ENCODE assay signal across 16 cellular contexts in the genomic region with DNA sequence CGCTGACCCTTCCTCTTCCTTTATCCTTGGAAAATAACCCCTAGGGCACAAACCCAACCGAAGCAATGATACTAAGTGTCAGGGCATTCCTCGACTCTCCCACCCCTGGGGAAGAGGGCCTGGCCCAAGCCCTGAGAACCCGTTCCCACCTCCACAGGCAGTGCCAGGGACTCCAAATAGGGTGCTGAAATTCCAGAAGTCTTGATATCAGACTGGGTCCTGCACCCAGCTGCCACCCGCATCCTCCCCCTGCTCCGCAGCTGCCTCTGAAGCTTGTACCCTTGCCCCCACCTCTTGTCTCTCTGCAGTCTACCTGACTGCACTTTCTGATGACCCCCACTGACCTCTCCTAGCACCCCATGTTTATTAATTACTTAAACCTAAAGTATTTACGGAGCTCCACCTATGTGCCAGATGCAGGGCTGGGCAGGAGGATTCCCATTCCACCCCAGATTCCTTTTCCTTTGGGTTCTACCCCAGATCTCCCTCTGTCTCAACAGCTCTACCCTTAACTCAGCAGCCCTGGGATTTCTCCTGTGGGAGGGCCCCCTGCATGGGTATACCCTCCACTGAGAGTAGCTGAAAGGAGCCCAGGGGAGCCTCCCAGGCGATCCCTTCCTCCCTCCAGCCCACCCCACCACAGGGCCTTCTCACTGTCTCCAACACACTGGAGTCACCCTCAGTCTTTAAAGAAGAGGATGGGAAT. TPM values are rescaled to one million over a fixed set of nuclear protein-coding genes. Genes with fewer than 3 reads are reported as not detected.
DNase-seq lines count a peak whose midpoint lies in the region; ATAC-seq and TF ChIP-seq lines count a peak whose summit lies in the region.
"Had no signal": no experiment of that assay in that cellular context is flagged by ENCODE, and none has a peak within 500 bp of the region (broad histone marks: within the 10 kb centered on the region; RNA-seq: fewer than 3 reads in every experiment).

No MANE protein-coding gene starts in this region.

- H3K9me3 ChIP-seq in liver (ENCODE audit: control insufficient read depth in 4 of 4, low read length in 3 of 4) (no peaks in the 10 kb centered on the region), stomach (no peaks in the 10 kb centered on the region)
- H3K9me3 ChIP-seq: Peyer's patch had no signal

- H3K27ac ChIP-seq in liver (ENCODE audit: low read depth in 1 of 2, low read length in 2 of 2) (peak overlapping the region; percentile 98), stomach (peak overlapping the region in 3 of 5 donors; percentile 70 to 92 (median 75))
- H3K27ac ChIP-seq: heart right ventricle, WERI-Rb-1 had no signal

- H3K27me3 ChIP-seq in liver (ENCODE audit: control insufficient read depth in 4 of 4, insufficient read depth in 4 of 4, low read length in 3 of 4): no peaks in the 10 kb centered on the region
- peaks cover 0 to 25% (median 7%) of the 10 kb centered on the region in 3 donors for H3K27me3 ChIP-seq in stomach
- H3K27me3 ChIP-seq: Peyer's patch had no signal

- H3K27me3 Mint-ChIP-seq in activated T-helper 17 cell treated with anti-CD3 and anti-CD28 coated beads, Interleukin-2, amount 50 U/mL, for 72 hours: peaks cover 14% of the 10 kb centered on the region

- TF ChIP-seq POLR2A in stomach (IDR thresholded peaks at IDR 0.05): no peak

- TF ChIP-seq EP300 in stomach (IDR thresholded peaks at IDR 0.05): no peak

- H3K27ac Mint-ChIP-seq in activated T-helper 17 cell treated with anti-CD3 and anti-CD28 coated beads, Interleukin-2, amount 50 U/mL, for 72 hours: peak overlapping the region; percentile 47

- H3K36me3 Mint-ChIP-seq in activated T-helper 17 cell treated with anti-CD3 and anti-CD28 coated beads, Interleukin-2, amount 50 U/mL, for 72 hours (ENCODE audit: low read depth): no peaks in the 10 kb centered on the region

- intact Hi-C loops in stomach (cut with DNase I; ENCODE audit: low total_unique reads): no loop called here

- TF ChIP-seq CTCF in liver (IDR thresholded peaks at IDR 0.05; ENCODE audit: low read depth, low read length, missing input control) (no peak), stomach (IDR thresholded peaks at IDR 0.05) (no peak), GM10266 (IDR thresholded peaks at IDR 0.05; ENCODE audit: control insufficient read depth, insufficient read depth, low read depth, missing control alignments) (no peak)

- H3K9ac ChIP-seq in liver (ENCODE audit: low read depth in 1 of 2, low read length in 2 of 2): peak overlapping the region in 1 of 2 donors; percentile 60

- H3K4me3 Mint-ChIP-seq in activated T-helper 17 cell treated with anti-CD3 and anti-CD28 coated beads, Interleukin-2, amount 50 U/mL, for 72 hours: no peak overlapping the region

- peaks cover 4% of the 10 kb centered on the region for H3K4me1 Mint-ChIP-seq in activated T-helper 17 cell treated with anti-CD3 and anti-CD28 coated beads, Interleukin-2, amount 50 U/mL, for 72 hours

- no peaks in the 10 kb centered on the region for H3K9me3 Mint-ChIP-seq in activated T-helper 17 cell treated with anti-CD3 and anti-CD28 coated beads, Interleukin-2, amount 50 U/mL, for 72 hours

- H3K4me1 ChIP-seq in liver (ENCODE audit: control insufficient read depth in 4 of 4, insufficient read depth in 4 of 4, low read length in 3 of 4) (peaks cover 11 to 35% (median 24%) of the 10 kb centered on the region in 4 donors), stomach (peaks cover 16 to 56% (median 50%) of the 10 kb centered on the region in 4 donors)

- H3K36me3 ChIP-seq in liver (ENCODE audit: control insufficient read depth in 4 of 4, insufficient read depth in 3 of 4, low read depth in 1 of 4, low read length in 3 of 4) (no peaks in the 10 kb centered on the region), stomach (no peaks in the 10 kb centered on the region)
- H3K36me3 ChIP-seq: heart right ventricle, Peyer's patch, WERI-Rb-1 had no signal

- H3K4me3 ChIP-seq in liver (ENCODE audit: low read depth in 1 of 3, low read length in 3 of 3): no peak overlapping the region
- H3K4me3 ChIP-seq in stomach: no peak overlapping the region
- H3K4me3 ChIP-seq: coronary artery, heart right ventricle, Peyer's patch had no signal

- no peak for ATAC-seq in activated T-helper 17 cell treated with anti-CD3 and anti-CD28 coated beads, Interleukin-2, amount 50 U/mL, for 72 hours (replicated peaks)
- no peak for ATAC-seq in HG02885 (IDR thresholded peaks at IDR 0.05; ENCODE audit: poor library complexity, unreplicated experiment)
- ATAC-seq: heart right ventricle, left colon had no signal

- no peak for TF ChIP-seq RAD21 in liver (IDR thresholded peaks at IDR 0.05)

- DNase-seq in HT-29 (ENCODE audit: low spot score): peak; percentile 74
- no peak for DNase-seq in stomach
- no peak for DNase-seq in NK-92 treated with Interleukin-12 subunit alpha and Interleukin-12 subunit beta, amount 100 ng/mL, for 24 hours (lab: John Stamatoyannopoulos, UW)
- DNase-seq in GM10266 (ENCODE audit: extremely low spot score): no peak
- DNase-seq: activated effector memory CD4-positive, alpha-beta T cell treated with Interleukin-2 at 50 U/mL for 16 hours; DMS 273 treated with DMSO at 0.1 percent for 48 hours; heart right ventricle; left colon; NCI-H2029; Peyer's patch; WERI-Rb-1 had no signal

- 93% methylated on average over 8 of the region's 8 CpGs for WGBS in liver
- 85 to 97% (median 92%) methylated on average over 7 to 8 of the region's 8 CpGs for WGBS in stomach, 5 donors

TF ChIP-seq in liver, 16 proteins besides CTCF, POLR2A, EP300 and RAD21 (continues in another document):
- no peak for TF ChIP-seq GABPA (IDR thresholded peaks at IDR 0.05 in 1 of 2, conservative IDR thresholded peaks at IDR 0.05 in 1 of 2)
- TF ChIP-seq RXRA (IDR thresholded peaks at IDR 0.05): no peak
- TF ChIP-seq NR2F2 (IDR thresholded peaks at IDR 0.05): no peak
- TF ChIP-seq SP1 (IDR thresholded peaks at IDR 0.05): no peak
- no peak for TF ChIP-seq TAF1 (conservative IDR thresholded peaks at IDR 0.05)
- no peak for TF ChIP-seq FOXA1 (IDR thresholded peaks at IDR 0.05)
- TF ChIP-seq, protein P1, sequence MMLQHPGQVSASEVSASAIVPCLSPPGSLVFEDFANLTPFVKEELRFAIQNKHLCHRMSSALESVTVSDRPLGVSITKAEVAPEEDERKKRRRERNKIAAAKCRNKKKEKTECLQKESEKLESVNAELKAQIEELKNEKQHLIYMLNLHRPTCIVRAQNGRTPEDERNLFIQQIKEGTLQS (IDR thresholded peaks at IDR 0.05): no peak
- TF ChIP-seq, protein P2, sequence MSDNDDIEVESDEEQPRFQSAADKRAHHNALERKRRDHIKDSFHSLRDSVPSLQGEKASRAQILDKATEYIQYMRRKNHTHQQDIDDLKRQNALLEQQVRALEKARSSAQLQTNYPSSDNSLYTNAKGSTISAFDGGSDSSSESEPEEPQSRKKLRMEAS (IDR thresholded peaks at IDR 0.05): no peak
- no peak for TF ChIP-seq EGR1 (IDR thresholded peaks at IDR 0.05; ENCODE audit: low read depth in 2 of 2)
- TF ChIP-seq HNF4G (IDR thresholded peaks at IDR 0.05): no peak
- no peak for TF ChIP-seq FOXA2 (IDR thresholded peaks at IDR 0.05)
- TF ChIP-seq, protein P3, sequence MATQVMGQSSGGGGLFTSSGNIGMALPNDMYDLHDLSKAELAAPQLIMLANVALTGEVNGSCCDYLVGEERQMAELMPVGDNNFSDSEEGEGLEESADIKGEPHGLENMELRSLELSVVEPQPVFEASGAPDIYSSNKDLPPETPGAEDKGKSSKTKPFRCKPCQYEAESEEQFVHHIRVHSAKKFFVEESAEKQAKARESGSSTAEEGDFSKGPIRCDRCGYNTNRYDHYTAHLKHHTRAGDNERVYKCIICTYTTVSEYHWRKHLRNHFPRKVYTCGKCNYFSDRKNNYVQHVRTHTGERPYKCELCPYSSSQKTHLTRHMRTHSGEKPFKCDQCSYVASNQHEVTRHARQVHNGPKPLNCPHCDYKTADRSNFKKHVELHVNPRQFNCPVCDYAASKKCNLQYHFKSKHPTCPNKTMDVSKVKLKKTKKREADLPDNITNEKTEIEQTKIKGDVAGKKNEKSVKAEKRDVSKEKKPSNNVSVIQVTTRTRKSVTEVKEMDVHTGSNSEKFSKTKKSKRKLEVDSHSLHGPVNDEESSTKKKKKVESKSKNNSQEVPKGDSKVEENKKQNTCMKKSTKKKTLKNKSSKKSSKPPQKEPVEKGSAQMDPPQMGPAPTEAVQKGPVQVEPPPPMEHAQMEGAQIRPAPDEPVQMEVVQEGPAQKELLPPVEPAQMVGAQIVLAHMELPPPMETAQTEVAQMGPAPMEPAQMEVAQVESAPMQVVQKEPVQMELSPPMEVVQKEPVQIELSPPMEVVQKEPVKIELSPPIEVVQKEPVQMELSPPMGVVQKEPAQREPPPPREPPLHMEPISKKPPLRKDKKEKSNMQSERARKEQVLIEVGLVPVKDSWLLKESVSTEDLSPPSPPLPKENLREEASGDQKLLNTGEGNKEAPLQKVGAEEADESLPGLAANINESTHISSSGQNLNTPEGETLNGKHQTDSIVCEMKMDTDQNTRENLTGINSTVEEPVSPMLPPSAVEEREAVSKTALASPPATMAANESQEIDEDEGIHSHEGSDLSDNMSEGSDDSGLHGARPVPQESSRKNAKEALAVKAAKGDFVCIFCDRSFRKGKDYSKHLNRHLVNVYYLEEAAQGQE (IDR thresholded peaks at IDR 0.05): no peak
- TF ChIP-seq HNF4A (conservative IDR thresholded peaks at IDR 0.05): no peak

RNA-seq across cellular contexts. Expression of a gene that starts 4.1 kb away (rescaled TPM):
- 9,796 and 10,041 TPM in 2 replicates for total RNA-seq in HT-29 (2014; rRNA removed; shearing (Covaris generic))
- total RNA-seq in activated T-helper 17 cell treated with anti-CD3 and anti-CD28 coated beads, Interleukin-2, amount 50 U/mL, for 72 hours: 1 to 10 TPM; 3.4 to 4.8 TPM
- total RNA-seq in liver (100 to 1,000 TPM in 1 of 2 donors, 10 to 100 TPM in 1; 90.3 to 278 TPM), stomach (100 to 1,000 TPM in 4 of 5 donors, 10 to 100 TPM in 1; 68.3 to 648 (median 309) TPM)
- polyA plus RNA-seq in liver (100 to 1,000 TPM; 239 to 358 TPM), stomach (100 to 1,000 TPM; 369 to 525 (median 391) TPM)
- total RNA-seq: myocyte had no signal

RNA-seq across cellular contexts. Expression of a gene that starts 40.0 kb away (rescaled TPM):
- total RNA-seq in HT-29 (2014; rRNA removed; shearing (Covaris generic)): 5,686 and 5,723 TPM in 2 replicates
- 1 to 10 TPM in 1 of 2 donors, under 1 TPM in 1; 0.22 to 1.2 TPM for total RNA-seq in activated T-helper 17 cell treated with anti-CD3 and anti-CD28 coated beads, Interleukin-2, amount 50 U/mL, for 72 hours
- total RNA-seq in liver: 100 to 1,000 TPM; 128 to 171 TPM
- polyA plus RNA-seq in liver: 100 to 1,000 TPM; 225 to 383 TPM
- total RNA-seq in stomach: 1,000 to 10,000 TPM in 1 of 5 donors, 100 to 1,000 TPM in 3, 10 to 100 TPM in 1; 71.2 to 1,740 (median 566) TPM
- 1,000 to 10,000 TPM in 1 of 3 donors, 100 to 1,000 TPM in 2; 361 to 1,687 (median 767) TPM for polyA plus RNA-seq in stomach

Comparison
In these comparisons a context has a peak if more than half of its experiments do, and no peak if none do; other contexts are left out.
1. RNA of a gene that starts 4.1 kb away (total RNA-seq): 9,796 to 10,041 TPM in HT-29; 68.3 to 648 TPM in stomach, 90.3 to 278 TPM in liver and 3.4 to 4.8 TPM in activated T-helper 17 cell treated with anti-CD3 and anti-CD28 coated beads, Interleukin-2, amount 50 U/mL, for 72 hours; every median in the first group is over 10 times any median in the second.
2. RNA of a gene that starts 40.0 kb away (total RNA-seq): 5,686 to 5,723 TPM in HT-29, 71.2 to 1,740 TPM in stomach and 128 to 171 TPM in liver; 0.22 to 1.2 TPM in activated T-helper 17 cell treated with anti-CD3 and anti-CD28 coated beads, Interleukin-2, amount 50 U/mL, for 72 hours; every median in the first group is over 10 times any median in the second.